ENCODE assay signal across 32 cellular contexts in genomic region chr4:188206783-188207182, GRCh38.
"Had no signal": no experiment of that assay in that cellular context is flagged by ENCODE, and none has a peak within 500 bp of the region (broad histone marks: within the 10 kb centered on the region; RNA-seq: fewer than 3 reads in every experiment).

No MANE protein-coding gene starts in this region.

- DNase-seq: hypothalamus; immature natural killer cell; kidney; left colon; left lung; lower lobe of right lung; mammary epithelial cell; mesendoderm; naive B cell; natural killer cell; nephron progenitor cell; nucleus accumbens; pancreas; posterior cingulate gyrus; retina; right cardiac atrium; stimulated activated CD4-positive, alpha-beta T cell treated with anti-CD3 and anti-CD28 coated beads, Interleukin-12 subunit alpha, Interleukin-12 subunit beta, amount 100 ng/mL, for 4 hours; stimulated activated CD4-positive, alpha-beta T cell treated with anti-CD3 and anti-CD28 coated beads, Interleukin-15, amount 100 ng/mL, for 24 hours; stimulated activated CD4-positive, alpha-beta T cell treated with anti-CD3 and anti-CD28 coated beads, Interleukin-2, amount 100 ng/mL, for 24 hours; stimulated activated CD4-positive, alpha-beta T cell treated with anti-CD3 and anti-CD28 coated beads, Interleukin-4, amount 100 ng/mL, for 1 hour; stimulated activated naive CD4-positive, alpha-beta T cell; tibial artery; trophoblast cell had no signal

- H3K9me3 Mint-ChIP-seq: mesothelial cell of epicardium had no signal

- H3K27me3 ChIP-seq: left lung, pancreas, suprapubic skin, tibial artery, vagina had no signal

- ATAC-seq: left colon, left lung, pancreas, right cardiac atrium, sciatic nerve had no signal

- H3K4me1 Mint-ChIP-seq: immature natural killer cell, mesothelial cell of epicardium, natural killer cell had no signal

- H3K9me3 ChIP-seq: lower lobe of right lung, pancreas, prostate gland, suprapubic skin, thoracic aorta, tibial artery, vagina had no signal

- H3K36me3 ChIP-seq: left lung, lower lobe of right lung, pancreas, prostate gland, suprapubic skin, thoracic aorta, tibial artery, vagina had no signal

- H3K27me3 Mint-ChIP-seq: naive B cell; stimulated activated naive CD8-positive, alpha-beta T cell treated with anti-CD3 and anti-CD28 coated beads, Interleukin-15, Interleukin-2, amounts not matched to agents 100 ng/mL and 50 ng/mL, for 24 hours had no signal

- H3K27ac Mint-ChIP-seq: immature natural killer cell; mesothelial cell of epicardium; natural killer cell; stimulated activated naive CD8-positive, alpha-beta T cell treated with anti-CD3 and anti-CD28 coated beads, Interleukin-15, Interleukin-2, amounts not matched to agents 100 ng/mL and 50 ng/mL, for 24 hours had no signal

- H3K36me3 Mint-ChIP-seq: mesothelial cell of epicardium, naive B cell, natural killer cell had no signal

- H3K4me1 ChIP-seq: left lung, lower lobe of right lung, pancreas, prostate gland, suprapubic skin, tibial artery, vagina had no signal

- H3K4me3 ChIP-seq: left lung, lower lobe of right lung, pancreas, prostate gland, skin epidermis, suprapubic skin, thoracic aorta, tibial artery, vagina had no signal

- H3K27ac ChIP-seq: left lung, lower lobe of right lung, pancreas, prostate gland, skin epidermis, suprapubic skin, thoracic aorta, tibial artery, vagina had no signal

- H3K4me3 Mint-ChIP-seq: immature natural killer cell; mesothelial cell of epicardium; naive B cell; natural killer cell; nephron progenitor cell; stimulated activated naive CD8-positive, alpha-beta T cell treated with anti-CD3 and anti-CD28 coated beads, Interleukin-15, Interleukin-2, amounts not matched to agents 100 ng/mL and 50 ng/mL, for 24 hours had no signal

- FAIRE-seq: islet of Langerhans, kidney, pancreas had no signal
